10 cellular contexts compared by ENCODE assay signal in the genomic region with DNA sequence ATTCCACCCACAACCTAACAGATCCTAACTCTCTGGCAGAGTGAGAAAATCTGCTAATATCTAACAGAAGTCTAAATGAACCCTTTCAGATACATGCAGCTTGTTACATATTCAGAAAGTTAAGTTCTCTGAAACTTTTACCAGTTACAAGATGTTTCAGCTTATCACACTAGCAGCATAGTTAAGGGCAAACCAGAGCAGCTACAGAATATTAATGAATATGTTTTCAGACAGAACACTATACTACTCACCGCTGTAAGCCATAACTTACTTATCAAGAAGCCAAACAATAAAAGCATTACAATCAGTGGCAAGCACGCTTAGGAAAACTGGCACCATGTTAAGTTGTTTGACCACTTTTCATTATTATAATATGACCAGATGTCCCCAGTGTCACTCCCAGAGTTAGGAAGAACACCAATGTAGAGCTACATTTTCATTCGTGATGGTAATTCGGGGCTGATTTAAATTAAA. TPM values are rescaled to one million over a fixed set of nuclear protein-coding genes. Genes with fewer than 3 reads are reported as not detected.
A peak's percentile ranks its signal among the peaks of the same experiment; 100 is the strongest.
DNase-seq lines count a peak whose midpoint lies in the region; ATAC-seq and TF ChIP-seq lines count a peak whose summit lies in the region.
"Had no signal": no experiment of that assay in that cellular context is flagged by ENCODE, and none has a peak within 500 bp of the region (broad histone marks: within the 10 kb centered on the region; RNA-seq: fewer than 3 reads in every experiment).

No MANE protein-coding gene starts in this region.

- H3K4me1 Mint-ChIP-seq in HFFc6 (ENCODE audit: low read depth) = peaks cover 78% of the 10 kb centered on the region
- H3K4me1 Mint-ChIP-seq in central memory CD8-positive, alpha-beta T cell = peaks cover 73% of the 10 kb centered on the region

- CTCF ChIA-PET in AG04449 (lab: Yijun Ruan, JAX) = interaction anchor here (0.9 to 1.4 kb wide), 2 partner anchors 30 to 53 kb away, joined by 3 to 6 read pairs; no protein-coding TSS in a partner anchor
- CTCF ChIA-PET in HEK293T (lab: Yijun Ruan, JAX) = interaction anchor here (1.0 kb wide), 1 partner anchor 53 kb away, joined by 3 read pairs; no protein-coding TSS in a partner anchor

- no peaks in the 10 kb centered on the region for H3K36me3 ChIP-seq in mucosa of stomach (ENCODE audit: control insufficient read depth, insufficient read depth, low read length)

- no peaks in the 10 kb centered on the region for H3K27me3 ChIP-seq in mucosa of stomach (ENCODE audit: control insufficient read depth, insufficient read depth, low read length)
- H3K27me3 ChIP-seq: SJCRH30 had no signal

- no peaks in the 10 kb centered on the region; the same call in 1 of the 2 replicates for H3K27me3 Mint-ChIP-seq in HFFc6 (ENCODE audit: insufficient read depth)
- no peaks in the 10 kb centered on the region for H3K27me3 Mint-ChIP-seq in central memory CD8-positive, alpha-beta T cell

- H3K27ac Mint-ChIP-seq in HFFc6 = peak overlapping the region; percentile 77
- peak overlapping the region; percentile 12 for H3K27ac Mint-ChIP-seq in central memory CD8-positive, alpha-beta T cell (ENCODE audit: low read depth)

- DNase-seq in AG04449 (ENCODE audit: low read depth, low spot score) = no peak
- no peak for DNase-seq in HFFc6
- no peak for DNase-seq in central memory CD8-positive, alpha-beta T cell (ENCODE audit: low spot score in 2 of 2)
- DNase-seq in HuH-7 (ENCODE audit: low spot score) = no peak
- no peak for DNase-seq in HEK293T (ENCODE audit: extremely low spot score)
- no peak for DNase-seq in COLO668 (lab: John Stamatoyannopoulos, UW; ENCODE audit: unreplicated experiment)
- DNase-seq: effector CD8-positive, alpha-beta T cell; SJCRH30 had no signal

- H3K4me3 ChIP-seq in AG04449 (ENCODE audit: low read depth, low read length) (peak overlapping the region; percentile 75), mucosa of stomach (ENCODE audit: low read length) (no peak overlapping the region)

- H3K9me3 ChIP-seq in mucosa of stomach (ENCODE audit: control insufficient read depth, low read length) = no peaks in the 10 kb centered on the region
- H3K9me3 ChIP-seq: SJCRH30 had no signal

- no peak for ATAC-seq in central memory CD8-positive, alpha-beta T cell (replicated peaks; ENCODE audit: extremely low read depth, poor library complexity, severe bottlenecking)
- no peak for ATAC-seq in HG02970 (IDR thresholded peaks at IDR 0.05; ENCODE audit: low FRiP score, unreplicated experiment)

- H3K4me1 ChIP-seq in mucosa of stomach (ENCODE audit: control insufficient read depth, insufficient read depth, low read length) = peaks cover 34% of the 10 kb centered on the region

- peaks cover 35% of the 10 kb centered on the region for H3K36me3 Mint-ChIP-seq in HFFc6 (ENCODE audit: low read depth)
- peaks cover 16% of the 10 kb centered on the region for H3K36me3 Mint-ChIP-seq in central memory CD8-positive, alpha-beta T cell (ENCODE audit: insufficient read depth)

- H3K9me3 Mint-ChIP-seq in HFFc6 = no peaks in the 10 kb centered on the region
- no peaks in the 10 kb centered on the region for H3K9me3 Mint-ChIP-seq in central memory CD8-positive, alpha-beta T cell

- POLR2A ChIA-PET in AG04449 (lab: Yijun Ruan, JAX) (interaction anchor here (2.6 to 6.1 kb wide), 2 partner anchors 25 to 28 kb away, joined by 6 to 45 read pairs; no protein-coding TSS in a partner anchor), HEK293T (lab: Yijun Ruan, JAX) (interaction anchor here (1.1 kb wide), 1 partner anchor 25 kb away, joined by 4 read pairs; no protein-coding TSS in a partner anchor)

- H3K9ac ChIP-seq in mucosa of stomach (ENCODE audit: low read length) = peak overlapping the region; percentile 94

- H3K4me3 Mint-ChIP-seq in HFFc6 = peak overlapping the region; percentile 90
- H3K4me3 Mint-ChIP-seq in central memory CD8-positive, alpha-beta T cell = peak overlapping the region; percentile 67

- TF ChIP-seq CTCF in AG04449 (IDR thresholded peaks at IDR 0.05; ENCODE audit: insufficient read depth, low read length, missing control alignments) (no peak), HFFc6 (IDR thresholded peaks at IDR 0.05) (no peak)

TF ChIP-seq in HEK293T, 16 proteins besides CTCF, POLR2A, EP300 and RAD21:
- TF ChIP-seq NFRKB (IDR thresholded peaks at IDR 0.05) = no peak
- TF ChIP-seq FOXM1 (IDR thresholded peaks at IDR 0.05; ENCODE audit: borderline replicate concordance) = no peak
- no peak for TF ChIP-seq BHLHE40 (IDR thresholded peaks at IDR 0.05; ENCODE audit: borderline replicate concordance)
- TF ChIP-seq TARDBP (IDR thresholded peaks at IDR 0.05) = no peak
- TF ChIP-seq HDGF (IDR thresholded peaks at IDR 0.05; ENCODE audit: borderline replicate concordance) = no peak

RNA-seq across cellular contexts. Expression of a gene that starts 2.7 kb away (rescaled TPM):
- 1,000 to 10,000 TPM; 1,442 to 1,960 (median 1,623) TPM for total RNA-seq in HFFc6 (2021; fragmentation: NEBNext Ultra II Directional; extraction: Animal tissue kit (Norgen Biotek cat#: 25700))
